ENCODE assay signal across 12 cellular contexts in genomic region chr10:49310460-49310859, GRCh38. TPM values are rescaled to one million over a fixed set of nuclear protein-coding genes. Genes with fewer than 3 reads are reported as not detected.
DNase-seq lines count a peak whose midpoint lies in the region; ATAC-seq, FAIRE-seq and TF ChIP-seq lines count a peak whose summit lies in the region.
"Had no signal": no experiment of that assay in that cellular context is flagged by ENCODE, and none has a peak within 500 bp of the region (broad histone marks: within the 10 kb centered on the region; RNA-seq: fewer than 3 reads in every experiment).

No MANE protein-coding gene starts in this region.

- ATAC-seq in HG03378 (IDR thresholded peaks at IDR 0.05; ENCODE audit: unreplicated experiment) (peak; percentile 34), HG02678 (IDR thresholded peaks at IDR 0.05; ENCODE audit: unreplicated experiment) (no peak)
- peak; percentile 30 for ATAC-seq in activated naive CD8-positive, alpha-beta T cell treated with anti-CD3 and anti-CD28 coated beads, Interleukin-2, amount 10 ng/mL, durations not matched to agents 7 days and 5 days (ENCODE audit: low read depth)

- peak; percentile 58 for DNase-seq in activated CD4-positive, alpha-beta T cell treated with anti-CD3 and anti-CD28 coated beads, Interleukin-2, amount 10 ng/mL, durations not matched to agents 24 days and 14 days
- DNase-seq in activated CD4-positive, alpha-beta T cell treated with anti-CD3 and anti-CD28 coated beads, Interleukin-2, amount 50 U/mL, for 1 hour, result no peak
- no peak for DNase-seq in activated naive CD8-positive, alpha-beta T cell treated with anti-CD3 and anti-CD28 coated beads, Interleukin-2, amount 10 ng/mL, durations not matched to agents 7 days and 5 days
- DNase-seq in stimulated activated CD8-positive, alpha-beta memory T cell treated with anti-CD3 and anti-CD28 coated beads, Interleukin-15, amount 100 ng/mL, for 48 hours (ENCODE audit: low read depth in 2 of 2), result peak; percentile 10 to 17
- DNase-seq in frontal cortex (ENCODE audit: low spot score in 2 of 2) (no peak), ascending aorta (ENCODE audit: low spot score in 2 of 2) (no peak)
- DNase-seq: NCI-H2081, testis had no signal

- H3K27ac Mint-ChIP-seq in activated CD4-positive, alpha-beta T cell treated with anti-CD3 and anti-CD28 coated beads, Interleukin-2, amount 10 ng/mL, durations not matched to agents 24 days and 14 days, result peak overlapping the region; percentile 25
- H3K27ac Mint-ChIP-seq in activated naive CD8-positive, alpha-beta T cell treated with anti-CD3 and anti-CD28 coated beads, Interleukin-2, amount 10 ng/mL, durations not matched to agents 7 days and 5 days, result peak overlapping the region; percentile 89

- no peak overlapping the region for H3K27ac ChIP-seq in ascending aorta
- H3K27ac ChIP-seq: testis had no signal

- POLR2A ChIA-PET in activated naive CD8-positive, alpha-beta T cell treated with anti-CD3 and anti-CD28 coated beads, Interleukin-2, amount 10 ng/mL, durations not matched to agents 7 days and 5 days (lab: Charles Lee), result no interaction called here

- no peaks in the 10 kb centered on the region for H3K27me3 ChIP-seq in ascending aorta
- H3K27me3 ChIP-seq: testis had no signal

- peaks cover 19% of the 10 kb centered on the region for H3K4me1 Mint-ChIP-seq in activated CD4-positive, alpha-beta T cell treated with anti-CD3 and anti-CD28 coated beads, Interleukin-2, amount 10 ng/mL, durations not matched to agents 24 days and 14 days
- peaks cover 35% of the 10 kb centered on the region for H3K4me1 Mint-ChIP-seq in activated naive CD8-positive, alpha-beta T cell treated with anti-CD3 and anti-CD28 coated beads, Interleukin-2, amount 10 ng/mL, durations not matched to agents 7 days and 5 days

- peaks cover 6% of the 10 kb centered on the region for H3K27me3 Mint-ChIP-seq in activated CD4-positive, alpha-beta T cell treated with anti-CD3 and anti-CD28 coated beads, Interleukin-2, amount 10 ng/mL, durations not matched to agents 24 days and 14 days
- peaks cover 12% of the 10 kb centered on the region for H3K27me3 Mint-ChIP-seq in activated naive CD8-positive, alpha-beta T cell treated with anti-CD3 and anti-CD28 coated beads, Interleukin-2, amount 10 ng/mL, durations not matched to agents 7 days and 5 days

- no peaks in the 10 kb centered on the region for H3K9me3 Mint-ChIP-seq in activated CD4-positive, alpha-beta T cell treated with anti-CD3 and anti-CD28 coated beads, Interleukin-2, amount 10 ng/mL, durations not matched to agents 24 days and 14 days
- H3K9me3 Mint-ChIP-seq in activated naive CD8-positive, alpha-beta T cell treated with anti-CD3 and anti-CD28 coated beads, Interleukin-2, amount 10 ng/mL, durations not matched to agents 7 days and 5 days, result peaks cover 6% of the 10 kb centered on the region

- H3K4me1 ChIP-seq in ascending aorta, result no peaks in the 10 kb centered on the region
- H3K4me1 ChIP-seq: testis had no signal

- H3K36me3 Mint-ChIP-seq in activated CD4-positive, alpha-beta T cell treated with anti-CD3 and anti-CD28 coated beads, Interleukin-2, amount 10 ng/mL, durations not matched to agents 24 days and 14 days (ENCODE audit: low read depth), result no peaks in the 10 kb centered on the region
- peaks cover 10% of the 10 kb centered on the region for H3K36me3 Mint-ChIP-seq in activated naive CD8-positive, alpha-beta T cell treated with anti-CD3 and anti-CD28 coated beads, Interleukin-2, amount 10 ng/mL, durations not matched to agents 7 days and 5 days

- H3K36me3 ChIP-seq in ascending aorta, result no peaks in the 10 kb centered on the region

- no peak for TF ChIP-seq CTCF in ascending aorta (IDR thresholded peaks at IDR 0.05)

- H3K9me3 ChIP-seq in ascending aorta, result peaks cover 0 to 11% of the 10 kb centered on the region in 2 donors
- H3K9me3 ChIP-seq: testis had no signal

- H3K4me3 ChIP-seq in ascending aorta, result no peak overlapping the region
- H3K4me3 ChIP-seq: testis had no signal

- FAIRE-seq in frontal cortex (lab: Jason Lieb, UNC), result no peak
- FAIRE-seq: astrocyte, TTC549 had no signal

- intact Hi-C loops in activated CD4-positive, alpha-beta T cell treated with anti-CD3 and anti-CD28 coated beads, Interleukin-2, amount 10 ng/mL, durations not matched to agents 24 days and 14 days (cut with micrococcal nuclease), result loop anchor here (1.0 to 5.0 kb wide), 2 partner anchors 47 to 133 kb away; no protein-coding TSS in a partner anchor
- intact Hi-C loops in ascending aorta (cut with DNase I), result no loop called here

- H3K4me3 Mint-ChIP-seq in activated CD4-positive, alpha-beta T cell treated with anti-CD3 and anti-CD28 coated beads, Interleukin-2, amount 10 ng/mL, durations not matched to agents 24 days and 14 days, result peak overlapping the region; percentile 11
- peak overlapping the region; percentile 69 for H3K4me3 Mint-ChIP-seq in activated naive CD8-positive, alpha-beta T cell treated with anti-CD3 and anti-CD28 coated beads, Interleukin-2, amount 10 ng/mL, durations not matched to agents 7 days and 5 days

RNA-seq across cellular contexts. Expression of gene C10orf71, which starts 11.5 kb away (rescaled TPM):
- not detected in 2 replicates for total RNA-seq in activated CD4-positive, alpha-beta T cell treated with anti-CD3 and anti-CD28 coated beads, Interleukin-2, amount 10 ng/mL, durations not matched to agents 24 days and 14 days
- total RNA-seq in activated naive CD8-positive, alpha-beta T cell treated with anti-CD3 and anti-CD28 coated beads, Interleukin-2, amount 10 ng/mL, durations not matched to agents 7 days and 5 days, result not detected
- not detected for total RNA-seq in frontal cortex
- not detected for total RNA-seq in ascending aorta
- total RNA-seq: astrocyte had no signal

Comparison
In these comparisons a context has a peak if more than half of its experiments do, and no peak if none do; other contexts are left out.
1. DNase-seq: peak in activated CD4-positive, alpha-beta T cell treated with anti-CD3 and anti-CD28 coated beads, Interleukin-2, amount 10 ng/mL, durations not matched to agents 24 days and 14 days (single experiment) and stimulated activated CD8-positive, alpha-beta memory T cell treated with anti-CD3 and anti-CD28 coated beads, Interleukin-15, amount 100 ng/mL, for 48 hours (2 of 2); none in activated CD4-positive, alpha-beta T cell treated with anti-CD3 and anti-CD28 coated beads, Interleukin-2, amount 50 U/mL, for 1 hour (single experiment), activated naive CD8-positive, alpha-beta T cell treated with anti-CD3 and anti-CD28 coated beads, Interleukin-2, amount 10 ng/mL, durations not matched to agents 7 days and 5 days (single experiment), frontal cortex (0 of 2) and ascending aorta (0 of 2).